ENCODE assay signal across 10 cellular contexts in genomic region chr20:41058007-41058673, GRCh38. TPM values are rescaled to one million over a fixed set of nuclear protein-coding genes. Genes with fewer than 3 reads are reported as not detected.
DNase-seq lines count a peak whose midpoint lies in the region; TF ChIP-seq lines count a peak whose summit lies in the region.
"Had no signal": no experiment of that assay in that cellular context is flagged by ENCODE, and none has a peak within 500 bp of the region (broad histone marks: within the 10 kb centered on the region; RNA-seq: fewer than 3 reads in every experiment).

No MANE protein-coding gene starts in this region.

- CTCF ChIA-PET in SK-N-SH (lab: Yijun Ruan, JAX), result interaction anchor here (0.7 to 2.1 kb wide), 8 partner anchors 10 to 318 kb away, joined by 3 to 7 read pairs (median 6); no protein-coding TSS in a partner anchor

- peak; percentile 23 to 36 for DNase-seq in activated CD4-positive, alpha-beta T cell treated with anti-CD3 and anti-CD28 coated beads for 4 hours
- DNase-seq in activated CD4-positive, alpha-beta T cell treated with anti-CD3 and anti-CD28 coated beads, Interleukin-2, amount 50 U/mL, for 1 hour, result no peak
- DNase-seq in SK-N-SH (peak; percentile 40), fibroblast of the aortic adventitia (ENCODE audit: low read depth) (peak; percentile 68), COR-L47 (lab: John Stamatoyannopoulos, UW) (no peak), DMS 273 (lab: John Stamatoyannopoulos, UW; ENCODE audit: unreplicated experiment) (no peak), G401 (ENCODE audit: low spot score) (no peak)
- DNase-seq in stimulated activated CD4-positive, alpha-beta T cell treated with anti-CD3 and anti-CD28 coated beads, Interleukin-4, amount 100 ng/mL, for 24 hours, result peak; percentile 30

- peaks cover 78% of the 10 kb centered on the region for H4K20me1 ChIP-seq in SK-N-SH (ENCODE audit: insufficient read depth)

- peak overlapping the region; percentile 25; the same call in 1 of the 2 replicates for H3K4me2 ChIP-seq in SK-N-SH

- 21% methylated on average over 2 of the region's 2 CpGs for WGBS in SK-N-SH (ENCODE audit: low lambda C conversion rate)

- in situ Hi-C loops in G401 (cut with HindIII; ENCODE audit: low sequenced_read_pairs), result no loop called here

- no peaks in the 10 kb centered on the region for H3K27me3 ChIP-seq in SK-N-SH (ENCODE audit: insufficient read depth)
- H3K27me3 ChIP-seq: BLaER1 treated with 17β-estradiol and CSF1 and Interleukin-3, amounts not matched to agents 10 nM and 100 nM had no signal

- peaks cover 98% of the 10 kb centered on the region for H3K79me2 ChIP-seq in SK-N-SH (ENCODE audit: insufficient read depth)

- H3K9me2 ChIP-seq in SK-N-SH, result no peaks in the 10 kb centered on the region

- peak overlapping the region; percentile 89 to 93 for H3K27ac ChIP-seq in SK-N-SH (ENCODE audit: low read depth in 2 of 2, low read length in 1 of 2)
- H3K27ac ChIP-seq: BLaER1 treated with 17β-estradiol and CSF1 and Interleukin-3, amounts not matched to agents 10 nM and 100 nM; parathyroid adenoma had no signal

- peaks cover 27% of the 10 kb centered on the region for H3F3A ChIP-seq in SK-N-SH (replicated peaks; ENCODE audit: insufficient read depth)

- POLR2A ChIA-PET in SK-N-SH (lab: Yijun Ruan, JAX), result no interaction called here

- peaks cover 22 to 42% of the 10 kb centered on the region in 2 experiments for H3K4me1 ChIP-seq in SK-N-SH (ENCODE audit: control insufficient read depth in 1 of 2, insufficient read depth in 2 of 2, low read depth in 1 of 2, low read length in 1 of 2)

- H3K36me3 ChIP-seq in SK-N-SH (replicated peaks in 1 of 2; ENCODE audit: control insufficient read depth in 1 of 2, insufficient read depth in 2 of 2, low read length in 1 of 2), result peaks cover 19 to 49% of the 10 kb centered on the region in 2 experiments

- no peak for TF ChIP-seq CTCF in SK-N-SH (IDR thresholded peaks at IDR 0.05)
- TF ChIP-seq CTCF in fibroblast of the aortic adventitia (IDR thresholded peaks at IDR 0.05; ENCODE audit: insufficient read depth, low read length), result no peak

- TF ChIP-seq RAD21 in SK-N-SH (IDR thresholded peaks at IDR 0.05; ENCODE audit: low read length), result no peak; the same call in 1 of the 2 replicates

- no peak overlapping the region for H2AFZ ChIP-seq in SK-N-SH (ENCODE audit: low read depth)
- H2AFZ ChIP-seq: parathyroid adenoma had no signal

- peak in 1 of 2 experiments; percentile 67; a peak in 1 of 4 replicates for TF ChIP-seq EP300 in SK-N-SH (IDR thresholded peaks at IDR 0.05; ENCODE audit: borderline replicate concordance in 1 of 2, low read depth in 1 of 2, low read length in 1 of 2)

- H3K4me3 ChIP-seq in SK-N-SH (ENCODE audit: low read depth in 2 of 2, low read length in 1 of 2) (no peak overlapping the region), fibroblast of the aortic adventitia (ENCODE audit: low read depth, low read length) (no peak overlapping the region)
- H3K4me3 ChIP-seq: BLaER1 treated with 17β-estradiol and CSF1 and Interleukin-3, amounts not matched to agents 10 nM and 100 nM had no signal

- H3K9ac ChIP-seq in SK-N-SH, result peak overlapping the region; percentile 0; the same call in 1 of the 2 replicates
- H3K9ac ChIP-seq: BLaER1 treated with 17β-estradiol and CSF1 and Interleukin-3, amounts not matched to agents 10 nM and 100 nM; parathyroid adenoma had no signal

- no peaks in the 10 kb centered on the region for H3K9me3 ChIP-seq in SK-N-SH

TF ChIP-seq in SK-N-SH, 30 proteins besides CTCF, POLR2A, EP300 and RAD21 (continues in another document):
- no peak for TF ChIP-seq USF1 (IDR thresholded peaks at IDR 0.05; ENCODE audit: borderline replicate concordance, low read depth)
- TF ChIP-seq YY1 (IDR thresholded peaks at IDR 0.05; ENCODE audit: low read depth), result no peak
- TF ChIP-seq TCF12 (IDR thresholded peaks at IDR 0.05), result peak; percentile 55; the same call in 1 of the 2 replicates
- no peak; the same call in 1 of the 2 replicates for TF ChIP-seq POLR2AphosphoS5 (IDR thresholded peaks at IDR 0.05; ENCODE audit: low read depth, low read length)
- TF ChIP-seq CHD2 (IDR thresholded peaks at IDR 0.05; ENCODE audit: low read length, partially characterized antibody), result peak; percentile 45
- TF ChIP-seq SIN3A (IDR thresholded peaks at IDR 0.05; ENCODE audit: borderline replicate concordance, low read depth, low read length), result no peak
- TF ChIP-seq JUND (IDR thresholded peaks at IDR 0.05), result no peak
- no peak for TF ChIP-seq REST (IDR thresholded peaks at IDR 0.05; ENCODE audit: low read depth, low read length)
- TF ChIP-seq FOXM1 (IDR thresholded peaks at IDR 0.05; ENCODE audit: low read depth), result no peak
- TF ChIP-seq TAF1 (IDR thresholded peaks at IDR 0.05; ENCODE audit: borderline replicate concordance, low read depth, low read length), result no peak
- TF ChIP-seq NRF1 (IDR thresholded peaks at IDR 0.05; ENCODE audit: low read depth, low read length), result no peak
- no peak for TF ChIP-seq GATA2 (CRISPR knock-in tag; IDR thresholded peaks at IDR 0.05)
- TF ChIP-seq USF2 (IDR thresholded peaks at IDR 0.05; ENCODE audit: borderline replicate concordance, low read depth, low read length), result no peak
- peak; percentile 67; the same call in 1 of the 2 replicates for TF ChIP-seq RCOR1 (IDR thresholded peaks at IDR 0.05; ENCODE audit: low read length)
- peak; percentile 26; the same call in 1 of the 2 replicates for TF ChIP-seq NFIC (IDR thresholded peaks at IDR 0.05; ENCODE audit: borderline replicate concordance)
- no peak for TF ChIP-seq GABPA (IDR thresholded peaks at IDR 0.05; ENCODE audit: low read depth)
- TF ChIP-seq SMC3 (IDR thresholded peaks at IDR 0.05; ENCODE audit: low read depth, low read length), result no peak
- no peak for TF ChIP-seq ELF1 (IDR thresholded peaks at IDR 0.05)
- TF ChIP-seq FOSL2 (IDR thresholded peaks at IDR 0.05; ENCODE audit: borderline replicate concordance, low read depth), result peak; percentile 36; the same call in 1 of the 2 replicates
- TF ChIP-seq EZH2phosphoT487 (IDR thresholded peaks at IDR 0.05; ENCODE audit: borderline replicate concordance, low read depth), result no peak
- TF ChIP-seq RFX5 (IDR thresholded peaks at IDR 0.05; ENCODE audit: low read length), result no peak
- no peak for TF ChIP-seq IRF3 (IDR thresholded peaks at IDR 0.05; ENCODE audit: low read depth, low read length)
- peak; percentile 53; the same call in 1 of the 2 replicates for TF ChIP-seq MXI1 (IDR thresholded peaks at IDR 0.05; ENCODE audit: low read depth, low read length)

RNA-seq across cellular contexts. Expression of gene TOP1, which starts 29.5 kb away (rescaled TPM):
- polyA plus RNA-seq in SK-N-SH (2012; rRNA removed), result 8.9 and 11.9 TPM in 2 replicates
- 16.8 and 20.3 TPM in 2 replicates for polyA plus RNA-seq in SK-N-SH (2012; cell fraction: cytosol; rRNA removed)
- 9.4 and 16.9 TPM in 2 replicates for polyA plus RNA-seq in SK-N-SH (2012; cell fraction: nucleus; rRNA removed)
- 8.3 and 12.0 TPM in 2 replicates for total RNA-seq in fibroblast of the aortic adventitia (ENCODE audit: low replicate concordance)
- total RNA-seq in G401 (2014; rRNA removed; shearing (Covaris generic)), result 32.1 and 39.7 TPM in 2 replicates

Comparison
In these comparisons a context has a peak if more than half of its experiments do, and no peak if none do; other contexts are left out.
1. DNase-seq: peak in activated CD4-positive, alpha-beta T cell treated with anti-CD3 and anti-CD28 coated beads for 4 hours (2 of 2), SK-N-SH (single experiment), fibroblast of the aortic adventitia (single experiment) and stimulated activated CD4-positive, alpha-beta T cell treated with anti-CD3 and anti-CD28 coated beads, Interleukin-4, amount 100 ng/mL, for 24 hours (single experiment); none in activated CD4-positive, alpha-beta T cell treated with anti-CD3 and anti-CD28 coated beads, Interleukin-2, amount 50 U/mL, for 1 hour (single experiment), COR-L47 (single experiment), DMS 273 (single experiment) and G401 (single experiment).